ENCODE assay signal across 23 cellular contexts in genomic region chr5:10750909-10751308, GRCh38. TPM values are rescaled to one million over a fixed set of nuclear protein-coding genes. Genes with fewer than 3 reads are reported as not detected.
DNase-seq lines count a peak whose midpoint lies in the region; TF ChIP-seq lines count a peak whose summit lies in the region.
"Had no signal": no experiment of that assay in that cellular context is flagged by ENCODE, and none has a peak within 500 bp of the region (broad histone marks: within the 10 kb centered on the region; RNA-seq: fewer than 3 reads in every experiment).

No MANE protein-coding gene starts in this region.

- H3K79me1 ChIP-seq in trophoblast cell (ENCODE audit: low read length) = no peaks in the 10 kb centered on the region

- H4K8ac ChIP-seq in trophoblast cell (ENCODE audit: low read depth, low read length) = no peak overlapping the region

- H3K4me1 ChIP-seq in BLaER1 = peaks cover 14% of the 10 kb centered on the region
- peaks cover 6% of the 10 kb centered on the region for H3K4me1 ChIP-seq in OCI-LY7 (ENCODE audit: insufficient read depth, low read length, poor library complexity, severe bottlenecking)
- H3K4me1 ChIP-seq in endocrine pancreas (ENCODE audit: control insufficient read depth, insufficient read depth, low read length) = peaks cover 4% of the 10 kb centered on the region
- H3K4me1 ChIP-seq in trophoblast cell (ENCODE audit: control insufficient read depth in 1 of 2, insufficient read depth in 2 of 2, low read length in 2 of 2) = no peaks in the 10 kb centered on the region

- H2AFZ ChIP-seq in OCI-LY7 (ENCODE audit: low read length) (no peak overlapping the region), trophoblast cell (ENCODE audit: insufficient read depth, low read length, poor library complexity) (no peak overlapping the region)

- H3K18ac ChIP-seq in trophoblast cell (ENCODE audit: low read length) = no peak overlapping the region

- H3K79me2 ChIP-seq in OCI-LY7 (ENCODE audit: insufficient read depth, low read depth, low read length) (peaks cover 23% of the 10 kb centered on the region; the same call in 1 of the 2 replicates), trophoblast cell (ENCODE audit: control insufficient read depth, insufficient read depth, low read length, poor library complexity) (peaks cover 3% of the 10 kb centered on the region)

- no peak overlapping the region for H4K91ac ChIP-seq in trophoblast cell (ENCODE audit: low read depth, low read length)

- no peak overlapping the region for H3K23ac ChIP-seq in trophoblast cell (ENCODE audit: low read length)

- H2AK5ac ChIP-seq in trophoblast cell (ENCODE audit: low read length) = no peak overlapping the region

- no peak overlapping the region for H3K4me3 ChIP-seq in BLaER1
- H3K4me3 ChIP-seq in OCI-LY7 (ENCODE audit: low read depth, low read length, poor library complexity, severe bottlenecking) = no peak overlapping the region
- no peak overlapping the region for H3K4me3 ChIP-seq in endocrine pancreas (ENCODE audit: control insufficient read depth, insufficient read depth, low read length)
- no peak overlapping the region for H3K4me3 ChIP-seq in trophoblast cell (ENCODE audit: low read depth, low read length)

- H3K9me2 ChIP-seq in OCI-LY7 (ENCODE audit: insufficient read depth, low read length) = no peaks in the 10 kb centered on the region

- peaks cover 95% of the 10 kb centered on the region for H4K20me1 ChIP-seq in BLaER1
- H4K20me1 ChIP-seq in OCI-LY7 (ENCODE audit: insufficient read depth, low read length) = 0 out of 2 replicates have a peak, but pooled peaks cover 7% of the 10 kb centered on the region

- H3K27me3 ChIP-seq in BLaER1 = no peaks in the 10 kb centered on the region
- H3K27me3 ChIP-seq in endocrine pancreas (ENCODE audit: control insufficient read depth, insufficient read depth, low read length) = no peaks in the 10 kb centered on the region
- no peaks in the 10 kb centered on the region for H3K27me3 ChIP-seq in trophoblast cell (ENCODE audit: insufficient read depth, low read length)

- H3K4ac ChIP-seq in trophoblast cell (ENCODE audit: low read depth, low read length) = peak overlapping the region; percentile 13

- no peak overlapping the region for H2BK12ac ChIP-seq in trophoblast cell (ENCODE audit: low read length)

- no CpG with 5 or more reads among the region's 3 CpGs for WGBS in trophoblast cell (ENCODE audit: extremely low coverage, insufficient coverage, insufficient read length)

- H3K36me3 ChIP-seq in BLaER1 (peaks cover 89% of the 10 kb centered on the region), OCI-LY7 (ENCODE audit: insufficient read depth, low read length) (peaks cover 70% of the 10 kb centered on the region), endocrine pancreas (ENCODE audit: control insufficient read depth, insufficient read depth, low read length) (peaks cover 6% of the 10 kb centered on the region), trophoblast cell (ENCODE audit: control insufficient read depth in 1 of 2, insufficient read depth in 2 of 2, low read length in 2 of 2) (peaks cover 39 to 62% of the 10 kb centered on the region in 2 experiments)

- H3K4me2 ChIP-seq in BLaER1 = 0 out of 2 replicates have a peak overlapping the region, but pooled peaks have one; percentile 24
- H3K4me2 ChIP-seq in OCI-LY7 (ENCODE audit: low read length) = no peak overlapping the region
- no peak overlapping the region for H3K4me2 ChIP-seq in trophoblast cell (ENCODE audit: low read length)

- H4K12ac ChIP-seq in trophoblast cell (ENCODE audit: low read depth, low read length) = no peak overlapping the region

- TSS peak; percentile 15 for BruUV-seq in OCI-LY7 (replicated peaks; lab: Mats Ljungman, UMichigan)

- H3K9ac ChIP-seq in BLaER1 (peak overlapping the region; percentile 38; the same call in 1 of the 2 replicates), endocrine pancreas (ENCODE audit: control insufficient read depth, insufficient read depth, low read length) (peak overlapping the region; percentile 16), trophoblast cell (ENCODE audit: low read length) (no peak overlapping the region)

- DNase-seq in OCI-LY7 (ENCODE audit: low spot score) = no peak
- DNase-seq in trophoblast cell = no peak
- DNase-seq in NCI-H226 = no peak
- no peak for DNase-seq in SKM-1 (lab: John Stamatoyannopoulos, UW; ENCODE audit: unreplicated experiment)
- no peak for DNase-seq in DMS53 (lab: John Stamatoyannopoulos, UW)
- DNase-seq in C1 segment of cervical spinal cord (lab: John Stamatoyannopoulos, UW) = no peak
- DNase-seq: 8988T; ACHN; CD4-positive, alpha-beta memory T cell; COR-L47; DMS79; EL; GDM1; KG1; NCI-H1048; NCI-H1417; NCI-H1694; NCI-H2029 treated with DMSO at 0.1 percent for 48 hours; NCI-H526 treated with DMSO at 0.1 percent for 48 hours; SHP77 had no signal

- H3K27ac ChIP-seq in BLaER1 (no peak overlapping the region), OCI-LY7 (ENCODE audit: low read depth, low read length, poor library complexity, severe bottlenecking) (no peak overlapping the region), trophoblast cell (ENCODE audit: low read depth, low read length) (no peak overlapping the region)
- H3K27ac ChIP-seq: RWPE1 had no signal

- H3K14ac ChIP-seq in trophoblast cell (ENCODE audit: low read length) = no peak overlapping the region

- CTCF ChIA-PET in OCI-LY7 (lab: Charles Lee; ENCODE audit: unreplicated experiment) = no interaction called here

- no peak for TF ChIP-seq CTCF in OCI-LY7 (conservative IDR thresholded peaks at IDR 0.05; ENCODE audit: low read length)

- H3K9me3 ChIP-seq in BLaER1 = no peaks in the 10 kb centered on the region
- no peaks in the 10 kb centered on the region for H3K9me3 ChIP-seq in OCI-LY7 (ENCODE audit: low read length)
- H3K9me3 ChIP-seq in endocrine pancreas (ENCODE audit: control insufficient read depth, low read length) = no peaks in the 10 kb centered on the region
- H3K9me3 ChIP-seq in trophoblast cell (ENCODE audit: insufficient read depth, low read depth, low read length) = peaks cover 2% of the 10 kb centered on the region

- intact Hi-C loops in OCI-LY7 (cut with micrococcal nuclease; ENCODE audit: unreplicated experiment) = no loop called here

- no peak overlapping the region for H2BK120ac ChIP-seq in trophoblast cell (ENCODE audit: insufficient read depth, low read length, poor library complexity)

- POLR2A ChIA-PET in OCI-LY7 (lab: Charles Lee) = no interaction called here

- H2BK5ac ChIP-seq in trophoblast cell (ENCODE audit: low read depth, low read length, poor library complexity) = no peak overlapping the region

RNA-seq across cellular contexts. Expression of gene DAP, which starts 10.1 kb away (rescaled TPM):
- 15.9 and 21.5 TPM in 2 replicates for total RNA-seq in OCI-LY7 (2014; rRNA removed; shearing (Covaris generic))
- total RNA-seq in OCI-LY7 (2022) = 92.4 and 96.1 TPM in 2 replicates
- 175 and 176 TPM in 2 replicates for polyA plus RNA-seq in trophoblast cell (2013)
